In genomic region chr3:141487419-141488345, GRCh38 we compare ENCODE assay signal across 8 cellular contexts. TPM values are rescaled to one million over a fixed set of nuclear protein-coding genes. Genes with fewer than 3 reads are reported as not detected.
A peak's percentile ranks its signal among the peaks of the same experiment; 100 is the strongest.
DNase-seq lines count a peak whose midpoint lies in the region; ATAC-seq and TF ChIP-seq lines count a peak whose summit lies in the region.

No MANE protein-coding gene starts in this region.

- ATAC-seq in HG03378 (IDR thresholded peaks at IDR 0.05; ENCODE audit: unreplicated experiment), result peak; percentile 80
- ATAC-seq in activated CD4-positive, alpha-beta T cell treated with anti-CD3 and anti-CD28 coated beads for 36 hours, result peak; percentile 69
- peak; percentile 84 for ATAC-seq in left lobe of liver

- H3K9me3 Mint-ChIP-seq in activated CD4-positive, alpha-beta T cell treated with anti-CD3 and anti-CD28 coated beads for 36 hours (ENCODE audit: low read depth), result no peaks in the 10 kb centered on the region

- peak overlapping the region; percentile 73 to 93 for H3K9ac ChIP-seq in colonic mucosa (ENCODE audit: low read depth in 2 of 2, low read length in 2 of 2)

- intact Hi-C loops in activated CD4-positive, alpha-beta T cell treated with anti-CD3 and anti-CD28 coated beads for 36 hours (cut with DNase I, micrococcal nuclease), result loop anchor here (1.0 to 10.0 kb wide), 13 partner anchors 11 to 957 kb away; partner anchors contain the start of genes ATP1B3 (in 2 of the 2), RNF7 (in 1 of the 2), SLC25A36 (in 1 of the 2) and XRN1 (in 1 of the 2)
- intact Hi-C loops in colonic mucosa (cut with DNase I), result loop anchor here (5.0 kb wide), 1 partner anchor 60 kb away; no protein-coding TSS in a partner anchor

- POLR2A ChIA-PET in activated CD4-positive, alpha-beta T cell treated with anti-CD3 and anti-CD28 coated beads for 36 hours (lab: Charles Lee), result interaction anchor here (0.7 to 2.6 kb wide), 7 partner anchors 11 to 256 kb away, joined by 3 to 19 read pairs (median 4); partner anchors contain the start of gene PXYLP1

- H3K27ac Mint-ChIP-seq in activated CD4-positive, alpha-beta T cell treated with anti-CD3 and anti-CD28 coated beads for 36 hours, result peak overlapping the region; percentile 94

- no peaks in the 10 kb centered on the region for H3K4me1 ChIP-seq in colonic mucosa

- H3K27me3 Mint-ChIP-seq in activated CD4-positive, alpha-beta T cell treated with anti-CD3 and anti-CD28 coated beads for 36 hours, result no peaks in the 10 kb centered on the region

- peak overlapping the region; percentile 77 for H3K4me3 Mint-ChIP-seq in activated CD4-positive, alpha-beta T cell treated with anti-CD3 and anti-CD28 coated beads for 36 hours

- peak overlapping the region; percentile 99 for H3K27ac ChIP-seq in colonic mucosa

- H3K4me1 Mint-ChIP-seq in activated CD4-positive, alpha-beta T cell treated with anti-CD3 and anti-CD28 coated beads for 36 hours, result peaks cover 64% of the 10 kb centered on the region

- no peak for TF ChIP-seq CTCF in colonic mucosa (IDR thresholded peaks at IDR 0.05)

- peak overlapping the region; percentile 69 for H3K4me3 ChIP-seq in colonic mucosa

- H3K9me3 ChIP-seq in colonic mucosa, result no peaks in the 10 kb centered on the region

- CTCF ChIA-PET in activated CD4-positive, alpha-beta T cell treated with anti-CD3 and anti-CD28 coated beads for 36 hours (lab: Charles Lee), result interaction anchor here (0.6 to 3.8 kb wide), 11 partner anchors 11 to 1513 kb away, joined by 3 to 15 read pairs (median 4); no protein-coding TSS in a partner anchor

- peaks cover 17% of the 10 kb centered on the region for H3K36me3 Mint-ChIP-seq in activated CD4-positive, alpha-beta T cell treated with anti-CD3 and anti-CD28 coated beads for 36 hours (ENCODE audit: low read depth)

- no peaks in the 10 kb centered on the region for H3K27me3 ChIP-seq in colonic mucosa

- H3K36me3 ChIP-seq in colonic mucosa, result no peaks in the 10 kb centered on the region

- DNase-seq in Ammon's horn (ENCODE audit: low spot score) (peak; percentile 63), GM19238 (ENCODE audit: insufficient read length, low spot score) (peak; percentile 71), NCI-H460 (ENCODE audit: extremely low read depth, low read depth) (peak; percentile 24), colonic mucosa (peak; percentile 88), left lobe of liver (ENCODE audit: low spot score) (peak; percentile 83)
- peak; percentile 93 for DNase-seq in activated CD4-positive, alpha-beta T cell treated with anti-CD3 and anti-CD28 coated beads for 36 hours
- peak; percentile 74 for DNase-seq in stimulated activated CD4-positive, alpha-beta T cell treated with anti-CD3 and anti-CD28 coated beads, Interleukin-4, amount 100 ng/mL, for 1 hour

RNA-seq across cellular contexts. Expression of gene RASA2, which starts 0.9 kb away (rescaled TPM):
- total RNA-seq in NCI-H460 (2014; rRNA removed; shearing (Covaris generic)), result 13.4 and 13.6 TPM in 2 replicates
- polyA plus RNA-seq in NCI-H460 (2014; cell fraction: nucleus; rRNA removed), result 6.5 and 22.8 TPM in 2 replicates
- 10 to 100 TPM; 30.8 to 32.0 TPM for total RNA-seq in activated CD4-positive, alpha-beta T cell treated with anti-CD3 and anti-CD28 coated beads for 36 hours
- total RNA-seq in colonic mucosa, result 10 to 100 TPM; 12.0 to 18.3 TPM
- total RNA-seq in left lobe of liver, result 3.7 TPM

Comparison
In these comparisons a context has a peak if more than half of its experiments do, and no peak if none do; other contexts are left out.
1. Peak in every context shown above with its lines: DNase-seq, ATAC-seq, H3K4me3 ChIP-seq and H3K27ac ChIP-seq.
2. DNase-seq: peak in every context shown above with its lines; median percentile 93 in activated CD4-positive, alpha-beta T cell treated with anti-CD3 and anti-CD28 coated beads for 36 hours; 88 in colonic mucosa; 83 in left lobe of liver; 74 in stimulated activated CD4-positive, alpha-beta T cell treated with anti-CD3 and anti-CD28 coated beads, Interleukin-4, amount 100 ng/mL, for 1 hour; 71 in GM19238; 63 in Ammon's horn; 24 in NCI-H460.